In genomic region chr7:50196719-50197118, GRCh38 we compare ENCODE assay signal across 18 cellular contexts.
A peak's percentile ranks its signal among the peaks of the same experiment; 100 is the strongest.
DNase-seq lines count a peak whose midpoint lies in the region; ATAC-seq and TF ChIP-seq lines count a peak whose summit lies in the region.
"Had no signal": no experiment of that assay in that cellular context is flagged by ENCODE, and none has a peak within 500 bp of the region (broad histone marks: within the 10 kb centered on the region; RNA-seq: fewer than 3 reads in every experiment).

No MANE protein-coding gene starts in this region.

- H3K18ac ChIP-seq in mesendoderm (ENCODE audit: low read length): no peak overlapping the region

- no peaks in the 10 kb centered on the region for H3K79me2 ChIP-seq in HCT116 (ENCODE audit: insufficient read depth, low read length)
- H3K79me2 ChIP-seq in mesendoderm (ENCODE audit: control insufficient read depth, insufficient read depth, low read length): no peaks in the 10 kb centered on the region

- H3K4me3 ChIP-seq in HCT116 (replicated peaks in 1 of 2; ENCODE audit: low read depth in 1 of 2, low read length in 2 of 2) (no peak overlapping the region), mesendoderm (ENCODE audit: low read length) (no peak overlapping the region)

- H3K27ac Mint-ChIP-seq in activated naive CD8-positive, alpha-beta T cell: peak overlapping the region; percentile 91
- H3K27ac Mint-ChIP-seq in stimulated activated naive CD8-positive, alpha-beta T cell treated with anti-CD3 and anti-CD28 coated beads, Interleukin-15, amount 100 ng/mL, for 72 hours: no peak overlapping the region

- no peak overlapping the region for H2AFZ ChIP-seq in HCT116 (ENCODE audit: low read depth, low read length, poor library complexity, severe bottlenecking)

- no peaks in the 10 kb centered on the region for H3K79me1 ChIP-seq in mesendoderm (ENCODE audit: low read length)

- H3K4me1 Mint-ChIP-seq in activated T-cell treated with anti-CD3 and anti-CD28 coated beads, Interleukin-2, amount 50 U/mL, for 4 hours (ENCODE audit: low read depth): peaks cover 25% of the 10 kb centered on the region
- peaks cover 47% of the 10 kb centered on the region for H3K4me1 Mint-ChIP-seq in activated naive CD8-positive, alpha-beta T cell (ENCODE audit: low read depth)
- H3K4me1 Mint-ChIP-seq in stimulated activated naive CD8-positive, alpha-beta T cell treated with anti-CD3 and anti-CD28 coated beads, Interleukin-15, amount 100 ng/mL, for 72 hours: peaks cover 39% of the 10 kb centered on the region

- no peak overlapping the region for H4K5ac ChIP-seq in mesendoderm (ENCODE audit: low read length)

- no peak overlapping the region for H2BK15ac ChIP-seq in mesendoderm (replicated peaks; ENCODE audit: low read depth)

- no peaks in the 10 kb centered on the region for H3K27me3 Mint-ChIP-seq in activated T-cell treated with anti-CD3 and anti-CD28 coated beads, Interleukin-2, amount 50 U/mL, for 4 hours (ENCODE audit: low read depth)
- H3K27me3 Mint-ChIP-seq in activated naive CD8-positive, alpha-beta T cell: no peaks in the 10 kb centered on the region
- H3K27me3 Mint-ChIP-seq in stimulated activated naive CD8-positive, alpha-beta T cell treated with anti-CD3 and anti-CD28 coated beads, Interleukin-15, amount 100 ng/mL, for 72 hours: no peaks in the 10 kb centered on the region
- H3K27me3 Mint-ChIP-seq: B cell had no signal

- POLR2A ChIA-PET in HCT116 (lab: Charles Lee): no interaction called here

- H3K9ac ChIP-seq in HCT116 (ENCODE audit: low read length) (no peak overlapping the region), mesendoderm (ENCODE audit: low read length) (no peak overlapping the region)

- H3K56ac ChIP-seq in mesendoderm (ENCODE audit: low read length): no peak overlapping the region

- H3K23ac ChIP-seq in mesendoderm (ENCODE audit: low read length): no peak overlapping the region

- H3K9me3 ChIP-seq in HCT116 (ENCODE audit: control insufficient read depth in 1 of 2, insufficient read depth in 1 of 2, low read depth in 1 of 2, low read length in 2 of 2): no peaks in the 10 kb centered on the region

- no peak overlapping the region for H3K4me3 Mint-ChIP-seq in activated T-cell treated with anti-CD3 and anti-CD28 coated beads, Interleukin-2, amount 50 U/mL, for 4 hours
- H3K4me3 Mint-ChIP-seq in activated naive CD8-positive, alpha-beta T cell: peak overlapping the region; percentile 39
- no peak overlapping the region for H3K4me3 Mint-ChIP-seq in stimulated activated naive CD8-positive, alpha-beta T cell treated with anti-CD3 and anti-CD28 coated beads, Interleukin-15, amount 100 ng/mL, for 72 hours
- H3K4me3 Mint-ChIP-seq: B cell; CD4-positive, alpha-beta memory T cell had no signal

- intact Hi-C loops in HCT116 (cut with micrococcal nuclease): no loop called here

- no peaks in the 10 kb centered on the region for H3K36me3 Mint-ChIP-seq in activated T-cell treated with anti-CD3 and anti-CD28 coated beads, Interleukin-2, amount 50 U/mL, for 4 hours (ENCODE audit: insufficient read depth)
- no peaks in the 10 kb centered on the region for H3K36me3 Mint-ChIP-seq in activated naive CD8-positive, alpha-beta T cell
- H3K36me3 Mint-ChIP-seq: CD4-positive, alpha-beta memory T cell had no signal

- H3K4ac ChIP-seq in mesendoderm (ENCODE audit: low read depth, low read length): no peak overlapping the region

- no peaks in the 10 kb centered on the region for H3K9me2 ChIP-seq in HCT116 (ENCODE audit: insufficient read depth)

- no peak overlapping the region for H2BK5ac ChIP-seq in mesendoderm (ENCODE audit: low read length)

- no peaks in the 10 kb centered on the region for H3K27me3 ChIP-seq in HCT116 (ENCODE audit: insufficient read depth, low read length)
- no peaks in the 10 kb centered on the region for H3K27me3 ChIP-seq in mesendoderm (ENCODE audit: insufficient read depth, low read length, poor library complexity)

- TF ChIP-seq POLR2A in HCT116 (IDR thresholded peaks at IDR 0.05; ENCODE audit: borderline replicate concordance, extremely low read depth, insufficient read depth, insufficient read length): no peak

- no peak for TF ChIP-seq CTCF in HCT116 (IDR thresholded peaks at IDR 0.05 in 2 of 3, conservative IDR thresholded peaks at IDR 0.05 in 1 of 3; ENCODE audit: borderline replicate concordance in 1 of 3, insufficient read depth in 1 of 3, low read depth in 2 of 3, low read length in 2 of 3)

- RAD21 ChIA-PET in HCT116 (lab: Charles Lee; ENCODE audit: low non-redundant PET in 1 of 2, low total read pairs in 2 of 2, uncharacterized antibody in 2 of 2, unreplicated experiment in 2 of 2): no interaction called here

- H3K4me1 ChIP-seq in HCT116 (ENCODE audit: control insufficient read depth in 1 of 2, insufficient read depth in 2 of 2, low read length in 2 of 2) (peaks cover 13 to 18% of the 10 kb centered on the region in 2 experiments), mesendoderm (ENCODE audit: control insufficient read depth, low read depth, low read length) (no peaks in the 10 kb centered on the region)

- no CpG with 5 or more reads among the region's 3 CpGs for WGBS in mesendoderm (ENCODE audit: extremely low coverage, insufficient coverage, low lambda C conversion rate)

- H4K20me1 ChIP-seq in HCT116 (ENCODE audit: insufficient read depth): no peaks in the 10 kb centered on the region

- H3K36me3 ChIP-seq in HCT116 (ENCODE audit: control insufficient read depth in 1 of 2, insufficient read depth in 2 of 2, low read length in 2 of 2) (no peaks in the 10 kb centered on the region), mesendoderm (ENCODE audit: control insufficient read depth, insufficient read depth, low read length) (no peaks in the 10 kb centered on the region)

- no peak for DNase-seq in activated T-cell treated with anti-CD3 and anti-CD28 coated beads, Interleukin-2, amount 50 U/mL, for 4 hours
- no peak for DNase-seq in activated T-cell treated with anti-CD3 and anti-CD28 coated beads, Interleukin-2, amount 50 U/mL, for 1 hour
- no peak for DNase-seq in HCT116 (ENCODE audit: low read depth, low spot score)
- no peak for DNase-seq in stimulated activated naive CD8-positive, alpha-beta T cell treated with anti-CD3 and anti-CD28 coated beads, Interleukin-15, amount 100 ng/mL, for 72 hours
- no peak for DNase-seq in mesendoderm
- DNase-seq: CD4-positive, alpha-beta memory T cell; EL; Karpas-422; MM.1S; NCI-H1105; NCI-H1694 treated with DMSO at 0.1 percent for 48 hours; NCI-H345; NCI-H774; OCI-M1; RPMI8226 had no signal

- no peaks in the 10 kb centered on the region for H3K9me3 Mint-ChIP-seq in activated T-cell treated with anti-CD3 and anti-CD28 coated beads, Interleukin-2, amount 50 U/mL, for 4 hours
- H3K9me3 Mint-ChIP-seq in activated naive CD8-positive, alpha-beta T cell (ENCODE audit: low read depth): no peaks in the 10 kb centered on the region
- no peaks in the 10 kb centered on the region for H3K9me3 Mint-ChIP-seq in stimulated activated naive CD8-positive, alpha-beta T cell treated with anti-CD3 and anti-CD28 coated beads, Interleukin-15, amount 100 ng/mL, for 72 hours
- H3K9me3 Mint-ChIP-seq: CD4-positive, alpha-beta memory T cell had no signal

- H2BK120ac ChIP-seq in mesendoderm (ENCODE audit: low read depth, low read length): no peak overlapping the region

- ATAC-seq in activated T-cell treated with anti-CD3 and anti-CD28 coated beads, Interleukin-2, amount 50 U/mL, for 4 hours: peak; percentile 5 to 9
- ATAC-seq in HCT116: no peak
- peak; percentile 21 for ATAC-seq in stimulated activated naive CD8-positive, alpha-beta T cell treated with anti-CD3 and anti-CD28 coated beads, Interleukin-15, amount 100 ng/mL, for 72 hours
- ATAC-seq in HG03520 (IDR thresholded peaks at IDR 0.05; ENCODE audit: unreplicated experiment): no peak

- CTCF ChIA-PET in HCT116 (lab: Charles Lee): no interaction called here

- TF ChIP-seq RAD21 in HCT116 (IDR thresholded peaks at IDR 0.05; ENCODE audit: low read depth): no peak

- BruUV-seq in HCT116 (replicated peaks; lab: Mats Ljungman, UMichigan): no TSS peak

- no peak overlapping the region; the same call in 1 of the 2 replicates for H3K27ac ChIP-seq in HCT116 (ENCODE audit: low read depth, low read length)
- no peak overlapping the region for H3K27ac ChIP-seq in mesendoderm (ENCODE audit: low read depth, low read length)

- H3K4me2 ChIP-seq in HCT116 (ENCODE audit: low read length): peak overlapping the region; percentile 71
- no peak overlapping the region for H3K4me2 ChIP-seq in mesendoderm (ENCODE audit: low read length)

- H4K8ac ChIP-seq in mesendoderm (ENCODE audit: low read depth, low read length): no peak overlapping the region

- H2AK5ac ChIP-seq in mesendoderm (ENCODE audit: low read length): no peak overlapping the region

TF ChIP-seq in HCT116, 20 proteins besides CTCF, POLR2A, EP300 and RAD21:
- no peak for TF ChIP-seq EZH2phosphoT487 (IDR thresholded peaks at IDR 0.05; ENCODE audit: borderline replicate concordance)
- no peak for TF ChIP-seq FOSL1 (IDR thresholded peaks at IDR 0.05; ENCODE audit: low read depth)
- TF ChIP-seq EGR1 (IDR thresholded peaks at IDR 0.05; ENCODE audit: low read depth): no peak
- no peak for TF ChIP-seq ZFX (IDR thresholded peaks at IDR 0.05)
- no peak for TF ChIP-seq ELF1 (IDR thresholded peaks at IDR 0.05; ENCODE audit: borderline replicate concordance, low read depth)
- TF ChIP-seq EZH2 (IDR thresholded peaks at IDR 0.05): no peak
TF ChIP-seq in HCT116: peak in this region for 0.

Comparison
In these comparisons a context has a peak if more than half of its experiments do, and no peak if none do; other contexts are left out.
1. ATAC-seq: peak in activated T-cell treated with anti-CD3 and anti-CD28 coated beads, Interleukin-2, amount 50 U/mL, for 4 hours (2 of 2) and stimulated activated naive CD8-positive, alpha-beta T cell treated with anti-CD3 and anti-CD28 coated beads, Interleukin-15, amount 100 ng/mL, for 72 hours (single experiment); none in HCT116 (single experiment) and HG03520 (single experiment).